In genomic region chr15:67545864-67546263, GRCh38 we compare ENCODE assay signal across 19 cellular contexts. TPM values are rescaled to one million over a fixed set of nuclear protein-coding genes. Genes with fewer than 3 reads are reported as not detected.
DNase-seq lines count a peak whose midpoint lies in the region; ATAC-seq and TF ChIP-seq lines count a peak whose summit lies in the region.
"Had no signal": no experiment of that assay in that cellular context is flagged by ENCODE, and none has a peak within 500 bp of the region (broad histone marks: within the 10 kb centered on the region; RNA-seq: fewer than 3 reads in every experiment).

No MANE protein-coding gene starts in this region.

- no peak overlapping the region for H3K9ac ChIP-seq in mesenchymal stem cell (ENCODE audit: low read length)

- H3K9me2 ChIP-seq in OCI-LY7 (ENCODE audit: insufficient read depth, low read length): no peaks in the 10 kb centered on the region

- ATAC-seq in natural killer cell: no peak
- ATAC-seq in natural killer cell treated with Interleukin-12 subunit alpha and Interleukin-12 subunit beta and Interleukin-15 and Interleukin-18, amount 100 ng/mL, for 72 hours: no peak
- ATAC-seq: A549, HepG2 had no signal

- H2AK5ac ChIP-seq in mesenchymal stem cell (ENCODE audit: low read length, severe bottlenecking): peak overlapping the region; percentile 19

- H2BK12ac ChIP-seq in mesenchymal stem cell (ENCODE audit: low read length in 2 of 2): no peak overlapping the region

- H4K8ac ChIP-seq in mesenchymal stem cell (ENCODE audit: low read length): no peak overlapping the region

- intact Hi-C loops in natural killer cell (cut with micrococcal nuclease): no loop called here
- intact Hi-C loops in OCI-LY7 (cut with micrococcal nuclease; ENCODE audit: unreplicated experiment): no loop called here

- POLR2A ChIA-PET in OCI-LY7 (lab: Charles Lee): no interaction called here

- no TSS peak for BruUV-seq in OCI-LY7 (replicated peaks; lab: Mats Ljungman, UMichigan)

- H3K36me3 Mint-ChIP-seq in natural killer cell: no peaks in the 10 kb centered on the region
- no peaks in the 10 kb centered on the region for H3K36me3 Mint-ChIP-seq in natural killer cell treated with Interleukin-12 subunit alpha and Interleukin-12 subunit beta and Interleukin-15 and Interleukin-18, amount 100 ng/mL, for 72 hours

- no peak overlapping the region for H2BK5ac ChIP-seq in mesenchymal stem cell (ENCODE audit: low read depth, low read length, poor library complexity, severe bottlenecking)

- peak overlapping the region; percentile 41 to 95 for H3K27ac Mint-ChIP-seq in natural killer cell
- H3K27ac Mint-ChIP-seq in natural killer cell treated with Interleukin-12 subunit alpha and Interleukin-12 subunit beta and Interleukin-15 and Interleukin-18, amount 100 ng/mL, for 72 hours: no peak overlapping the region
- H3K27ac Mint-ChIP-seq: H9 had no signal

- no peak overlapping the region for H4K91ac ChIP-seq in mesenchymal stem cell (ENCODE audit: low read length)

- H3K79me2 ChIP-seq in OCI-LY7 (ENCODE audit: insufficient read depth, low read depth, low read length): peaks cover 22% of the 10 kb centered on the region; the same call in 1 of the 2 replicates

- H2AFZ ChIP-seq in OCI-LY7 (ENCODE audit: low read length) (no peak overlapping the region), mesenchymal stem cell (ENCODE audit: low read depth, low read length) (no peak overlapping the region)

- no peak overlapping the region for H3K14ac ChIP-seq in mesenchymal stem cell (ENCODE audit: low read length in 2 of 2)

- peaks cover 58% of the 10 kb centered on the region for H3K4me1 ChIP-seq in OCI-LY7 (ENCODE audit: insufficient read depth, low read length, poor library complexity, severe bottlenecking)
- peaks cover 16% of the 10 kb centered on the region for H3K4me1 ChIP-seq in mesenchymal stem cell (ENCODE audit: control insufficient read depth, insufficient read depth, low read depth, low read length)
- H3K4me1 ChIP-seq in thymus (ENCODE audit: control insufficient read depth, insufficient read depth, low read length): peaks cover 38% of the 10 kb centered on the region

- H3K9me3 Mint-ChIP-seq in natural killer cell: no peaks in the 10 kb centered on the region
- no peaks in the 10 kb centered on the region for H3K9me3 Mint-ChIP-seq in natural killer cell treated with Interleukin-12 subunit alpha and Interleukin-12 subunit beta and Interleukin-15 and Interleukin-18, amount 100 ng/mL, for 72 hours
- H3K9me3 Mint-ChIP-seq: CD4-positive, alpha-beta memory T cell; H9; IgD-negative memory B cell had no signal

- H3K27me3 Mint-ChIP-seq in natural killer cell (ENCODE audit: low read depth in 2 of 2): no peaks in the 10 kb centered on the region
- H3K27me3 Mint-ChIP-seq in natural killer cell treated with Interleukin-12 subunit alpha and Interleukin-12 subunit beta and Interleukin-15 and Interleukin-18, amount 100 ng/mL, for 72 hours: no peaks in the 10 kb centered on the region
- H3K27me3 Mint-ChIP-seq: CD4-positive, alpha-beta memory T cell; IgD-negative memory B cell had no signal

- H3K4me2 ChIP-seq in OCI-LY7 (ENCODE audit: low read length) (0 out of 2 replicates have a peak overlapping the region, but pooled peaks have one; percentile 95), mesenchymal stem cell (ENCODE audit: low read length, poor library complexity, severe bottlenecking) (no peak overlapping the region)
- H3K4me2 ChIP-seq: A549 had no signal

- H4K20me1 ChIP-seq in OCI-LY7 (ENCODE audit: insufficient read depth, low read length): no peaks in the 10 kb centered on the region; the same call in 1 of the 2 replicates

- no peak overlapping the region for H3K27ac ChIP-seq in OCI-LY7 (ENCODE audit: low read depth, low read length, poor library complexity, severe bottlenecking)
- no peak overlapping the region for H3K27ac ChIP-seq in mesenchymal stem cell (ENCODE audit: low read length, poor library complexity, severe bottlenecking)
- H3K27ac ChIP-seq in thymus (ENCODE audit: low read depth): peak overlapping the region; percentile 36
- H3K27ac ChIP-seq: 22Rv1, A549, C4-2B had no signal

- no peak overlapping the region for H2BK15ac ChIP-seq in mesenchymal stem cell (ENCODE audit: low read depth, poor library complexity, severe bottlenecking)

- no peak for TF ChIP-seq CTCF in natural killer cell (IDR thresholded peaks at IDR 0.05)
- TF ChIP-seq CTCF in OCI-LY7 (conservative IDR thresholded peaks at IDR 0.05; ENCODE audit: low read length): no peak

- 88% methylated on average over 3 of the region's 3 CpGs for WGBS in mesenchymal stem cell
- WGBS in thymus: 90% methylated on average over 3 of the region's 3 CpGs

- CTCF ChIA-PET in OCI-LY7 (lab: Charles Lee; ENCODE audit: unreplicated experiment): no interaction called here

- H3K4ac ChIP-seq in mesenchymal stem cell (ENCODE audit: low read depth in 1 of 2, low read length in 2 of 2): no peak overlapping the region

- no peak overlapping the region for H3K18ac ChIP-seq in mesenchymal stem cell (ENCODE audit: low read depth in 1 of 2, low read length in 2 of 2)

- no peak overlapping the region for H3K23ac ChIP-seq in mesenchymal stem cell (ENCODE audit: low read length in 2 of 2)

- no peak overlapping the region for H2BK120ac ChIP-seq in mesenchymal stem cell (ENCODE audit: low read depth, low read length)

- H3K4me3 ChIP-seq in OCI-LY7 (ENCODE audit: low read depth, low read length, poor library complexity, severe bottlenecking): no peak overlapping the region
- H3K4me3 ChIP-seq in mesenchymal stem cell (ENCODE audit: insufficient read depth in 1 of 2, low read depth in 1 of 2, low read length in 2 of 2): no peak overlapping the region
- H3K4me3 ChIP-seq in thymus (ENCODE audit: low read length): no peak overlapping the region
- H3K4me3 ChIP-seq: A549 had no signal

- DNase-seq in natural killer cell (no peak), OCI-LY7 (ENCODE audit: low spot score) (no peak), mesenchymal stem cell (no peak), GM03348 (ENCODE audit: low spot score) (no peak), KG1 (lab: John Stamatoyannopoulos, UW) (no peak), NCI-H526 treated with DMSO at 0.1 percent for 48 hours (lab: John Stamatoyannopoulos, UW) (no peak)
- DNase-seq in natural killer cell treated with Interleukin-12 subunit alpha and Interleukin-12 subunit beta and Interleukin-15 and Interleukin-18, amount 100 ng/mL, for 72 hours (ENCODE audit: low spot score): no peak
- DNase-seq: AML-193; Calu3; CD4-positive, alpha-beta memory T cell; DMS79 treated with DMSO at 0.1 percent for 48 hours; EL; H9 had no signal

- peaks cover 27% of the 10 kb centered on the region for H3K79me1 ChIP-seq in mesenchymal stem cell (replicated peaks; ENCODE audit: low read length, poor library complexity, severe bottlenecking)

- no peaks in the 10 kb centered on the region for H3K27me3 ChIP-seq in mesenchymal stem cell (ENCODE audit: control insufficient read depth in 1 of 2, insufficient read depth in 1 of 2, low read length in 2 of 2)
- H3K27me3 ChIP-seq in thymus (ENCODE audit: control insufficient read depth, insufficient read depth): no peaks in the 10 kb centered on the region

- H3K4me1 Mint-ChIP-seq in natural killer cell: peaks cover 33 to 41% of the 10 kb centered on the region in 2 donors
- peaks cover 32 to 46% of the 10 kb centered on the region in 2 donors for H3K4me1 Mint-ChIP-seq in natural killer cell treated with Interleukin-12 subunit alpha and Interleukin-12 subunit beta and Interleukin-15 and Interleukin-18, amount 100 ng/mL, for 72 hours (ENCODE audit: low read depth in 2 of 2)

- H3K36me3 ChIP-seq in OCI-LY7 (ENCODE audit: insufficient read depth, low read length): peaks cover 21% of the 10 kb centered on the region
- H3K36me3 ChIP-seq in mesenchymal stem cell (ENCODE audit: control insufficient read depth in 1 of 2, insufficient read depth in 2 of 2, low read depth in 1 of 2, low read length in 2 of 2): peaks cover 6 to 26% of the 10 kb centered on the region in 2 experiments
- peaks cover 3% of the 10 kb centered on the region for H3K36me3 ChIP-seq in thymus (ENCODE audit: control insufficient read depth, insufficient read depth)

- H3K9me3 ChIP-seq in OCI-LY7 (ENCODE audit: low read length) (no peaks in the 10 kb centered on the region), mesenchymal stem cell (ENCODE audit: control insufficient read depth, low read length) (no peaks in the 10 kb centered on the region), thymus (ENCODE audit: control insufficient read depth) (no peaks in the 10 kb centered on the region)
- H3K9me3 ChIP-seq: A549 had no signal

- H3K4me3 Mint-ChIP-seq in natural killer cell: no peak overlapping the region
- H3K4me3 Mint-ChIP-seq in natural killer cell treated with Interleukin-12 subunit alpha and Interleukin-12 subunit beta and Interleukin-15 and Interleukin-18, amount 100 ng/mL, for 72 hours: no peak overlapping the region
- H3K4me3 Mint-ChIP-seq: H9 had no signal

RNA-seq across cellular contexts. Expression of gene MAP2K5, which starts 3.4 kb away (rescaled TPM):
- total RNA-seq in natural killer cell: 10 to 100 TPM; 25.6 to 32.6 (median 29.2) TPM
- total RNA-seq in natural killer cell treated with Interleukin-12 subunit alpha and Interleukin-12 subunit beta and Interleukin-15 and Interleukin-18, amount 100 ng/mL, for 72 hours: 10 to 100 TPM; 14.5 to 24.7 TPM
- 9.0 and 10.2 TPM in 2 replicates for total RNA-seq in OCI-LY7 (2014; rRNA removed; shearing (Covaris generic))
- total RNA-seq in OCI-LY7 (2022): 35.0 and 44.6 TPM in 2 replicates
- 14.1 TPM for polyA plus RNA-seq in mesenchymal stem cell (2013, experiment 1 of 2)
- polyA plus RNA-seq in mesenchymal stem cell (2013, experiment 2 of 2): 13.7 TPM
- polyA plus RNA-seq in thymus: 16.3 TPM

RNA-seq across cellular contexts. Expression of gene C15orf61, which starts 24.9 kb away (rescaled TPM):
- total RNA-seq in natural killer cell: 10 to 100 TPM in 2 of 3 donors, 1 to 10 TPM in 1; 8.7 to 16.4 (median 12.6) TPM
- total RNA-seq in natural killer cell treated with Interleukin-12 subunit alpha and Interleukin-12 subunit beta and Interleukin-15 and Interleukin-18, amount 100 ng/mL, for 72 hours: 1 to 10 TPM; 3.9 to 5.0 TPM
- total RNA-seq in OCI-LY7 (2014; rRNA removed; shearing (Covaris generic)): 13.3 and 18.3 TPM in 2 replicates
- 9.3 and 12.2 TPM in 2 replicates for total RNA-seq in OCI-LY7 (2022)
- polyA plus RNA-seq in mesenchymal stem cell (2013, experiment 1 of 2): 3.9 TPM
- 4.9 TPM for polyA plus RNA-seq in mesenchymal stem cell (2013, experiment 2 of 2)
- 2.9 TPM for polyA plus RNA-seq in thymus

Comparison
In these comparisons a context has a peak if more than half of its experiments do, and no peak if none do; other contexts are left out.
1. H3K27ac Mint-ChIP-seq: peak in natural killer cell (2 of 2); none in natural killer cell treated with Interleukin-12 subunit alpha and Interleukin-12 subunit beta and Interleukin-15 and Interleukin-18, amount 100 ng/mL, for 72 hours (0 of 2).